Comparison of ENCODE assay signal across 8 cellular contexts in the genomic region with DNA sequence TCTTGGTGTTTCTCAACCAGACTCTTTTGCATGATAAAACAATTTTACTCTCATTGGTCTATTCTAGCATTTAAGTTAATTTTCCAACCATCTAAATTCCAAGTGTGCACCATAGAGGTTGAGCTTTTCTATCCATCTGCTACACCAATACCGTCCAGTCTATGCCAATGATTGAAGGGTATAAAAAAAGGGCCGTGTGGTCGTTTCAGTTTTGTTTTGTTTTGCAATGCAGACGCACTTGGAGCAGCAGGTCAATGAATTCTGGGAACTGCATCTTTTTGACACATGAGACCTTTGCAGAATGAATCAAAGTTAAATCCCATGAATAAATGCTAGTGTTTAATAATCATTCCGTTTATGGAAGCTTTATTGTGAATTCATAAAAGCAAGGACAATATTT.
A peak's percentile ranks its signal among the peaks of the same experiment; 100 is the strongest.
DNase-seq lines count a peak whose midpoint lies in the region; ATAC-seq and TF ChIP-seq lines count a peak whose summit lies in the region.

No MANE protein-coding gene starts in this region.

- H3K36me3 ChIP-seq in OCI-LY3 (replicated peaks; ENCODE audit: low read depth, low read length) (peaks cover 10% of the 10 kb centered on the region), smooth muscle cell (ENCODE audit: low read depth) (no peaks in the 10 kb centered on the region)
- H3K36me3 ChIP-seq in effector memory CD4-positive, alpha-beta T cell (ENCODE audit: control insufficient read depth, insufficient read depth, low read length) = no peaks in the 10 kb centered on the region

- H3K9me3 ChIP-seq in OCI-LY3 (ENCODE audit: insufficient read depth, low read length) (peaks cover 7% of the 10 kb centered on the region; the same call in 1 of the 2 replicates), smooth muscle cell (replicated peaks; ENCODE audit: low read depth) (no peaks in the 10 kb centered on the region)
- H3K9me3 ChIP-seq in effector memory CD4-positive, alpha-beta T cell (ENCODE audit: control insufficient read depth, low read length) = no peaks in the 10 kb centered on the region

- H3K27me3 ChIP-seq in OCI-LY3 (ENCODE audit: low read depth, low read length) = no peaks in the 10 kb centered on the region
- H3K27me3 ChIP-seq in effector memory CD4-positive, alpha-beta T cell (replicated peaks; ENCODE audit: control insufficient read depth, insufficient read depth, low read length, poor library complexity, severe bottlenecking) = no peaks in the 10 kb centered on the region
- no peaks in the 10 kb centered on the region for H3K27me3 ChIP-seq in smooth muscle cell (ENCODE audit: low read depth)

- no peaks in the 10 kb centered on the region for H3F3A ChIP-seq in smooth muscle cell (ENCODE audit: low read depth)

- H3K79me2 ChIP-seq in OCI-LY3 (ENCODE audit: low read length) = no peaks in the 10 kb centered on the region
- no peaks in the 10 kb centered on the region for H3K79me2 ChIP-seq in smooth muscle cell (ENCODE audit: low read depth)

- H3K9ac ChIP-seq in OCI-LY3 (ENCODE audit: low read length) = peak overlapping the region; percentile 41
- H3K9ac ChIP-seq in smooth muscle cell (ENCODE audit: low read depth) = no peak overlapping the region

- TF ChIP-seq CTCF in OCI-LY3 (IDR thresholded peaks at IDR 0.05; ENCODE audit: low read depth, low read length) = no peak
- no peak for TF ChIP-seq CTCF in smooth muscle cell (IDR thresholded peaks at IDR 0.05; ENCODE audit: borderline replicate concordance, insufficient read depth, poor library complexity, severe bottlenecking)
- no peak for TF ChIP-seq CTCF in GM20000 (IDR thresholded peaks at IDR 0.05; ENCODE audit: extremely low read depth, missing control alignments)

- H3K4me2 ChIP-seq in OCI-LY3 (ENCODE audit: low read length) = peak overlapping the region; percentile 78
- peak overlapping the region; percentile 84 for H3K4me2 ChIP-seq in smooth muscle cell

- H2AFZ ChIP-seq in OCI-LY3 (ENCODE audit: low read depth, low read length) (peak overlapping the region; percentile 84; the same call in 1 of the 2 replicates), smooth muscle cell (ENCODE audit: low read depth) (peak overlapping the region; percentile 95)

- peak; percentile 11 to 15 for DNase-seq in NOMO-1 (lab: John Stamatoyannopoulos, UW; ENCODE audit: unreplicated experiment in 2 of 2)
- no peak for DNase-seq in NOMO-1 treated with dmso at 0.1 percent for 144 hours (lab: John Stamatoyannopoulos, UW; ENCODE audit: unreplicated experiment)
- DNase-seq in effector memory CD4-positive, alpha-beta T cell = no peak
- no peak for DNase-seq in smooth muscle cell (lab: John Stamatoyannopoulos, UW; ENCODE audit: unreplicated experiment)
- no peak for DNase-seq in GM20000 (ENCODE audit: low spot score)
- DNase-seq in activated CD4-positive, CD25-positive, alpha-beta regulatory T cell (lab: John Stamatoyannopoulos, UW) = no peak

- H3K27ac ChIP-seq in OCI-LY3 (ENCODE audit: low read length) (peak overlapping the region; percentile 84), smooth muscle cell (ENCODE audit: low read depth) (peak overlapping the region; percentile 55)
- H3K27ac ChIP-seq in effector memory CD4-positive, alpha-beta T cell (ENCODE audit: insufficient read depth, low read length, poor library complexity, severe bottlenecking) = peak overlapping the region; percentile 58

- ATAC-seq in HG03442 (IDR thresholded peaks at IDR 0.05; ENCODE audit: unreplicated experiment) = no peak

- peak overlapping the region; percentile 65 for H3K4me3 ChIP-seq in OCI-LY3 (ENCODE audit: low read length)
- peak overlapping the region; percentile 40 for H3K4me3 ChIP-seq in effector memory CD4-positive, alpha-beta T cell (ENCODE audit: insufficient read depth, low read depth, low read length, poor library complexity, severe bottlenecking)
- H3K4me3 ChIP-seq in smooth muscle cell = no peak overlapping the region

- H3K4me1 ChIP-seq in OCI-LY3 (ENCODE audit: low read length) (peaks cover 26% of the 10 kb centered on the region), smooth muscle cell (ENCODE audit: low read depth) (no peaks in the 10 kb centered on the region)
- H3K4me1 ChIP-seq in effector memory CD4-positive, alpha-beta T cell (ENCODE audit: control insufficient read depth, insufficient read depth, low read length, poor library complexity, severe bottlenecking) = peaks cover 12% of the 10 kb centered on the region

- 91% methylated on average over 5 of the region's 5 CpGs for WGBS in smooth muscle cell (ENCODE audit: low lambda C conversion rate)

- H4K20me1 ChIP-seq in OCI-LY3 (ENCODE audit: insufficient read depth, low read length) = no peaks in the 10 kb centered on the region
- no peaks in the 10 kb centered on the region for H4K20me1 ChIP-seq in smooth muscle cell (ENCODE audit: low read depth)

Comparison
In these comparisons a context has a peak if more than half of its experiments do, and no peak if none do; other contexts are left out.
1. DNase-seq: peak in NOMO-1 (2 of 2); none in NOMO-1 treated with dmso at 0.1 percent for 144 hours (single experiment), effector memory CD4-positive, alpha-beta T cell (0 of 3), smooth muscle cell (single experiment), GM20000 (single experiment) and activated CD4-positive, CD25-positive, alpha-beta regulatory T cell (0 of 4).
2. Peak in every context shown above with its lines, with median percentiles within 50 percentile points of each other: H3K27ac ChIP-seq.